ENCODE assay signal across 13 cellular contexts in genomic region chr16:69040144-69040909, GRCh38.
A peak's percentile ranks its signal among the peaks of the same experiment; 100 is the strongest.
DNase-seq lines count a peak whose midpoint lies in the region; ATAC-seq, FAIRE-seq and TF ChIP-seq lines count a peak whose summit lies in the region.
"Had no signal": no experiment of that assay in that cellular context is flagged by ENCODE, and none has a peak within 500 bp of the region (broad histone marks: within the 10 kb centered on the region; RNA-seq: fewer than 3 reads in every experiment).

No MANE protein-coding gene starts in this region.

- H3K27me3 Mint-ChIP-seq in astrocyte (ENCODE audit: low read depth, unreplicated experiment), result no peaks in the 10 kb centered on the region
- no peaks in the 10 kb centered on the region for H3K27me3 Mint-ChIP-seq in activated naive CD8-positive, alpha-beta T cell treated with anti-CD3 and anti-CD28 coated beads, Interleukin-2, amount 50 U/mL, for 24 hours
- H3K27me3 Mint-ChIP-seq: activated naive CD8-positive, alpha-beta T cell had no signal

- no peaks in the 10 kb centered on the region for H3K79me2 ChIP-seq in ACC112 (ENCODE audit: control insufficient read depth, insufficient read depth, low read length, unreplicated experiment)
- no peaks in the 10 kb centered on the region for H3K79me2 ChIP-seq in astrocyte (ENCODE audit: insufficient read depth, low read length)

- H2BK15ac ChIP-seq in IMR-90 (ENCODE audit: low read depth, low read length), result no peak overlapping the region

- no peak for TF ChIP-seq POLR2A in IMR-90 (IDR thresholded peaks at IDR 0.05; ENCODE audit: low read depth, low read length)

- in situ Hi-C loops in IMR-90 (cut with MboI; ENCODE audit: low sequenced_read_pairs), result no loop called here

- H3K9me3 ChIP-seq in IMR-90 (ENCODE audit: control insufficient read depth, insufficient read depth, low read length), result no peaks in the 10 kb centered on the region
- no peaks in the 10 kb centered on the region for H3K9me3 ChIP-seq in astrocyte (ENCODE audit: insufficient read depth, low read depth, low read length)

- no peak overlapping the region for H3K23ac ChIP-seq in IMR-90 (ENCODE audit: low read depth, low read length)

- peak overlapping the region; percentile 3; the same call in 1 of the 2 replicates for H3K14ac ChIP-seq in IMR-90 (replicated peaks; ENCODE audit: low read depth, low read length)

- H2AFZ ChIP-seq in ACC112 (ENCODE audit: low read length, unreplicated experiment) (no peak overlapping the region), IMR-90 (replicated peaks; ENCODE audit: low read length, poor library complexity) (no peak overlapping the region), astrocyte (ENCODE audit: low read depth, low read length) (no peak overlapping the region)

- CTCF ChIA-PET in IMR-90 (lab: Yijun Ruan, JAX), result interaction anchor here (0.6 kb wide), 1 partner anchor 16 kb away, joined by 5 read pairs; no protein-coding TSS in a partner anchor

- peaks cover 8% of the 10 kb centered on the region; the same call in 1 of the 2 replicates for H3K36me3 ChIP-seq in ACC112 (ENCODE audit: insufficient read depth, low read length)
- H3K36me3 ChIP-seq in IMR-90 (ENCODE audit: control insufficient read depth, insufficient read depth, low read length), result peaks cover 3% of the 10 kb centered on the region
- H3K36me3 ChIP-seq in astrocyte (ENCODE audit: insufficient read depth, low read length), result peaks cover 2% of the 10 kb centered on the region

- POLR2A ChIA-PET in IMR-90 (lab: Charles Lee; ENCODE audit: unreplicated experiment), result no interaction called here

- no peak overlapping the region for H3K4me2 ChIP-seq in IMR-90 (ENCODE audit: low read depth, low read length)
- H3K4me2 ChIP-seq in astrocyte (ENCODE audit: low read length), result peak overlapping the region; percentile 53

- H3K9me3 Mint-ChIP-seq in astrocyte (ENCODE audit: unreplicated experiment), result peaks cover 8% of the 10 kb centered on the region
- no peaks in the 10 kb centered on the region for H3K9me3 Mint-ChIP-seq in activated naive CD8-positive, alpha-beta T cell treated with anti-CD3 and anti-CD28 coated beads, Interleukin-2, amount 50 U/mL, for 24 hours

- no peak overlapping the region for H2BK20ac ChIP-seq in IMR-90 (ENCODE audit: low read depth, low read length)

- H3K27me3 ChIP-seq in ACC112 (ENCODE audit: insufficient read depth, low read length), result no peaks in the 10 kb centered on the region
- H3K27me3 ChIP-seq in IMR-90 (ENCODE audit: control insufficient read depth, insufficient read depth, low read length), result no peaks in the 10 kb centered on the region
- H3K27me3 ChIP-seq in astrocyte (ENCODE audit: insufficient read depth, low read length), result no peaks in the 10 kb centered on the region

- no peaks in the 10 kb centered on the region for H3K79me1 ChIP-seq in IMR-90 (ENCODE audit: low read depth in 1 of 2, low read length in 2 of 2)

- H3K9ac ChIP-seq in IMR-90 (ENCODE audit: low read depth, low read length) (no peak overlapping the region), astrocyte (ENCODE audit: low read length) (peak overlapping the region; percentile 0)

- H3K4me3 ChIP-seq in ACC112 (ENCODE audit: low read depth, low read length), result 0 out of 2 replicates have a peak overlapping the region, but pooled peaks have one; percentile 1
- no peak overlapping the region for H3K4me3 ChIP-seq in IMR-90 (ENCODE audit: insufficient read depth, low read depth, low read length)
- no peak overlapping the region for H3K4me3 ChIP-seq in astrocyte (ENCODE audit: insufficient read depth, low read depth, low read length)

- 100% methylated on average over 1 of the region's 6 CpGs; no CpG with 5 or more reads in 1 of the 2 experiments for WGBS in IMR-90 (ENCODE audit: extremely low coverage in 2 of 2, insufficient read length in 1 of 2), 2 experiments

- H4K20me1 ChIP-seq in IMR-90 (ENCODE audit: insufficient read depth, low read length) (no peaks in the 10 kb centered on the region), astrocyte (ENCODE audit: insufficient read depth, low read length) (no peaks in the 10 kb centered on the region)

- H2BK120ac ChIP-seq in IMR-90 (ENCODE audit: low read depth, low read length), result peak overlapping the region; percentile 24; the same call in 1 of the 2 replicates

- no peak for FAIRE-seq in astrocyte (lab: Jason Lieb, UNC)
- FAIRE-seq: GM18507 had no signal

- H3K4me3 Mint-ChIP-seq in astrocyte (ENCODE audit: unreplicated experiment), result no peak overlapping the region
- H3K4me3 Mint-ChIP-seq in activated naive CD8-positive, alpha-beta T cell treated with anti-CD3 and anti-CD28 coated beads, Interleukin-2, amount 50 U/mL, for 24 hours, result no peak overlapping the region
- H3K4me3 Mint-ChIP-seq: activated naive CD8-positive, alpha-beta T cell had no signal

- no peak overlapping the region for H3K18ac ChIP-seq in IMR-90 (ENCODE audit: low read depth, low read length)

- H4K91ac ChIP-seq in IMR-90 (ENCODE audit: insufficient read depth, low read depth, low read length), result no peak overlapping the region

- H2AK5ac ChIP-seq in IMR-90 (ENCODE audit: low read depth, low read length), result no peak overlapping the region

- peaks cover 6% of the 10 kb centered on the region for H3K9me1 ChIP-seq in IMR-90 (ENCODE audit: insufficient read depth, low read length)

- no TSS peak for BruUV-seq in IMR-90 (replicated peaks; lab: Mats Ljungman, UMichigan)

- peak overlapping the region; percentile 34; the same call in 1 of the 2 replicates for H3K4ac ChIP-seq in IMR-90 (ENCODE audit: low read depth, low read length)

- peaks cover 3% of the 10 kb centered on the region for H3K4me1 Mint-ChIP-seq in astrocyte (ENCODE audit: low read depth, unreplicated experiment)
- no peaks in the 10 kb centered on the region for H3K4me1 Mint-ChIP-seq in activated naive CD8-positive, alpha-beta T cell treated with anti-CD3 and anti-CD28 coated beads, Interleukin-2, amount 50 U/mL, for 24 hours

- peaks cover 12% of the 10 kb centered on the region for H3K36me3 Mint-ChIP-seq in astrocyte (ENCODE audit: low read depth, unreplicated experiment)
- H3K36me3 Mint-ChIP-seq in activated naive CD8-positive, alpha-beta T cell treated with anti-CD3 and anti-CD28 coated beads, Interleukin-2, amount 50 U/mL, for 24 hours (ENCODE audit: low read depth), result peaks cover 33% of the 10 kb centered on the region

- no peak for TF ChIP-seq CTCF in IMR-90 (conservative IDR thresholded peaks at IDR 0.05; ENCODE audit: low read depth, low read length)
- no peak for TF ChIP-seq CTCF in astrocyte (IDR thresholded peaks at IDR 0.05; ENCODE audit: insufficient read depth, low read depth, low read length)

- H2BK5ac ChIP-seq in IMR-90 (ENCODE audit: low read depth, low read length, poor library complexity, severe bottlenecking), result peak overlapping the region; percentile 15

- no peak overlapping the region for H2AK9ac ChIP-seq in IMR-90 (replicated peaks; ENCODE audit: low read depth, low read length, poor library complexity)

- no peak overlapping the region for H4K8ac ChIP-seq in IMR-90 (ENCODE audit: low read depth in 2 of 2, low read length in 2 of 2)

- intact Hi-C loops in IMR-90 (cut with micrococcal nuclease), result no loop called here

- ATAC-seq in IMR-90 (ENCODE audit: low read depth) (peak; percentile 32; the same call in 1 of the 2 replicates), HG02678 (IDR thresholded peaks at IDR 0.05; ENCODE audit: unreplicated experiment) (no peak), GM21526 (IDR thresholded peaks at IDR 0.05; ENCODE audit: low FRiP score, unreplicated experiment) (no peak)
- ATAC-seq in activated naive CD8-positive, alpha-beta T cell treated with anti-CD3 and anti-CD28 coated beads, Interleukin-2, amount 50 U/mL, for 24 hours, result no peak

- dilution Hi-C loops in IMR-90 (cut with HindIII; ENCODE audit: low sequenced_read_pairs, unreplicated experiment), result no loop called here

- H3K27ac ChIP-seq in ACC112 (ENCODE audit: low read depth, low read length) (peak overlapping the region; percentile 94), IMR-90 (ENCODE audit: insufficient read depth, low read length) (no peak overlapping the region), astrocyte (ENCODE audit: low read depth, low read length) (peak overlapping the region; percentile 26)

- H4K5ac ChIP-seq in IMR-90 (ENCODE audit: low read depth, low read length), result no peak overlapping the region; the same call in 1 of the 2 replicates

- no peak for TF ChIP-seq RAD21 in IMR-90 (IDR thresholded peaks at IDR 0.05; ENCODE audit: low read length)

- H3K4me1 ChIP-seq in ACC112 (ENCODE audit: control insufficient read depth, insufficient read depth, low read length, unreplicated experiment), result peaks cover 20% of the 10 kb centered on the region
- peaks cover 5% of the 10 kb centered on the region for H3K4me1 ChIP-seq in IMR-90 (ENCODE audit: control insufficient read depth, insufficient read depth, low read length)
- H3K4me1 ChIP-seq in astrocyte (ENCODE audit: insufficient read depth, low read length), result peaks cover 13% of the 10 kb centered on the region

- peak; percentile 58 for DNase-seq in IMR-90
- peak; percentile 65 for DNase-seq in astrocyte (ENCODE audit: low read depth)
- DNase-seq in kidney glomerular epithelial cell (lab: John Stamatoyannopoulos, UW), result peak; percentile 45
- no peak for DNase-seq in activated naive CD8-positive, alpha-beta T cell treated with anti-CD3 and anti-CD28 coated beads, Interleukin-2, amount 50 U/mL, for 24 hours
- DNase-seq in mesenteric fat pad (ENCODE audit: low spot score), result no peak
- DNase-seq: mesendoderm, NCI-H345, RPMI8226 had no signal

- H3K27ac Mint-ChIP-seq in astrocyte (ENCODE audit: unreplicated experiment), result no peak overlapping the region
- no peak overlapping the region for H3K27ac Mint-ChIP-seq in activated naive CD8-positive, alpha-beta T cell treated with anti-CD3 and anti-CD28 coated beads, Interleukin-2, amount 50 U/mL, for 24 hours
- H3K27ac Mint-ChIP-seq: activated naive CD8-positive, alpha-beta T cell had no signal

- no peak overlapping the region for H3K56ac ChIP-seq in IMR-90 (ENCODE audit: extremely low read depth, insufficient read depth, low read length)

TF ChIP-seq in IMR-90, 13 proteins besides CTCF, POLR2A, EP300 and RAD21:
- TF ChIP-seq FOS (IDR thresholded peaks at IDR 0.05; ENCODE audit: low read depth, low read length), result no peak
- peak; percentile 54 for TF ChIP-seq CEBPB (IDR thresholded peaks at IDR 0.05; ENCODE audit: low read depth, low read length)

Comparison
In these comparisons a context has a peak if more than half of its experiments do, and no peak if none do; other contexts are left out.
1. DNase-seq: peak in IMR-90 (single experiment), astrocyte (single experiment) and kidney glomerular epithelial cell (single experiment); none in activated naive CD8-positive, alpha-beta T cell treated with anti-CD3 and anti-CD28 coated beads, Interleukin-2, amount 50 U/mL, for 24 hours (single experiment) and mesenteric fat pad (single experiment).